21 cellular contexts compared by ENCODE assay signal in the genomic region with DNA sequence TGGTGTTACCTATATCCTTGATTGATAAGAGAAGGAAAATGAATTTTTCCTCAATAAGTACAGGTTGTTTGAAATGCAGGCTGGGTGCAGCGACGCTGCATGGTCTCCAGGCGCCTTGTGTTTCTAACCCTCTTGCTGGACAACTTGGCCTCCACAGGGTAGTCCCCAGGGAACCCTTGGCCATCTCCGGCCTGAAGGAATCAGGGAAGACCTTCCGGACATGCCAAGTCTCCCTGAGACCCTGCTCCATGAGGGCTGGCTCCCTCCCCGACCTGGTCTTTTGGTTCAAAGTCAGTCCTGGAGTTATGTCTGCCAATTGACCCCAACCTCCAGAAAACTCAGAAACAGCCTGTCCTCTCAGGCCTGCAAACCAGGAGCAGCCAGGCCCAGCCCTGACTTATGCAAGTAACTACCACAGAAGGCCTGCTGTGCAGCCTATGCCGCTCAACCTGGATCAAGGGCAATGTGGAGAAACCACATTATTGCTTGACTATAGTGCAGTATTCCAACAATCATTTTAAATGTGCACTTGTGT.
"Had no signal": no experiment of that assay in that cellular context is flagged by ENCODE, and none has a peak within 500 bp of the region (broad histone marks: within the 10 kb centered on the region; RNA-seq: fewer than 3 reads in every experiment).

No MANE protein-coding gene starts in this region.

- ATAC-seq: K562, SK-N-SH treated with all-trans-retinoic acid at 6 μM for 48 hours had no signal

- H3K4me1 Mint-ChIP-seq: IgD-negative memory B cell had no signal

- H3K27me3 ChIP-seq: SJCRH30 had no signal

- DNase-seq: Kasumi-1, MM.1S, NCI-H1092 treated with DMSO at 0.1 percent for 48 hours, NCI-H1436, NCI-H187, NCI-H2029, NCI-H2081 treated with DMSO at 0.1 percent for 48 hours, NCI-H2171, NCI-H226, NCI-H446, NCI-H510A, NCI-H524 treated with DMSO at 0.1 percent for 48 hours, NCI-H69, NCI-H774, RPMI8226, SHP77 treated with DMSO at 0.1 percent for 48 hours, SJCRH30 had no signal

- H3K27ac Mint-ChIP-seq: IgD-negative memory B cell had no signal

- H3K9me3 Mint-ChIP-seq: IgD-negative memory B cell had no signal

- H3K36me3 ChIP-seq: SJCRH30 had no signal

- H3K27ac ChIP-seq: KMS-11, SJCRH30 had no signal

- H3K4me3 Mint-ChIP-seq: IgD-negative memory B cell had no signal

- H3K4me3 ChIP-seq: K562, SJCRH30 had no signal
